1 cellular context compared by ENCODE assay signal in the genomic region with DNA sequence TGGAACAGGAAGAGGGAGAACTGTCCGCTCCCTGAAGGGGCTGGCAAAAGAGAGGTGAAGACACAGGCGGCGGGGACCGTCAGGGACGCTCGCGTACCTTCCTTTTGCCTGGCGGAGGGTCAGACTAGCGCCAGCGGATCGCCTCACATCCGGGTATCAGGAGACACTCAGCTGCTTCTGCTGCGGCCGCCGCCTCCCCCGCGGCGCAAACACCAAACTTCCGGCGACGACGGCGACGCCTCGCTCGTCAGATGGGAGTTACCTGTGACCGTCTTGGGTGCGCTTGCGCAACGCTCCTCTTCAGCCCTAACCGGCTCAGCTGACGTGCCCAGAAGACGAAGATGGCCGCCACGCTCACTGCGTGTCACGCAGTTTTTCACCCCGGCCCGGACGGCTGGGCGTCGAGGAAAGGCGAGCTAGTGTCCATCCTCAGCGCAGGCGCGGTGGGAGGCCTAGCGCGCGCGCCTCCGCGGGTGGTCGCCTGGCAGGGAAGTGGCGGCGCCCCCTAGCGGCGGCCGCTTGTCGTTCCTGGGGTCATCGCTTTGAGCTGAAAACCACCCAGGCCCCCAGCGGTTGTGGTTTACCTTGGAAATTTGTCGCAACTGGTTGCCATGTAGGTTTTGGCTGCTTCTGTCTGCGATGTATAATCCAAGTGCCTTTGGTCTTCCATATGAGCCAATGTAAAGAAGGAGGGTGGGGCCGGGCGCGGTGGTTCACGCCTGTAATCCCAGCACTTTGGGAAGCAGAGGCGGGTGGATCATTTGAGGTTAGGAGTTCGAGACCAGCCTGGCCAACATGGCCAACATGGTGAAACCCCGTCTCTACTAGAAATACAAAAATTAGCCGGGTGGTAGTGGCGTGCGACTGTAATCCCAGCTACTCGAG.
TF ChIP-seq lines count a peak whose summit lies in the region.

A gene with protein sequence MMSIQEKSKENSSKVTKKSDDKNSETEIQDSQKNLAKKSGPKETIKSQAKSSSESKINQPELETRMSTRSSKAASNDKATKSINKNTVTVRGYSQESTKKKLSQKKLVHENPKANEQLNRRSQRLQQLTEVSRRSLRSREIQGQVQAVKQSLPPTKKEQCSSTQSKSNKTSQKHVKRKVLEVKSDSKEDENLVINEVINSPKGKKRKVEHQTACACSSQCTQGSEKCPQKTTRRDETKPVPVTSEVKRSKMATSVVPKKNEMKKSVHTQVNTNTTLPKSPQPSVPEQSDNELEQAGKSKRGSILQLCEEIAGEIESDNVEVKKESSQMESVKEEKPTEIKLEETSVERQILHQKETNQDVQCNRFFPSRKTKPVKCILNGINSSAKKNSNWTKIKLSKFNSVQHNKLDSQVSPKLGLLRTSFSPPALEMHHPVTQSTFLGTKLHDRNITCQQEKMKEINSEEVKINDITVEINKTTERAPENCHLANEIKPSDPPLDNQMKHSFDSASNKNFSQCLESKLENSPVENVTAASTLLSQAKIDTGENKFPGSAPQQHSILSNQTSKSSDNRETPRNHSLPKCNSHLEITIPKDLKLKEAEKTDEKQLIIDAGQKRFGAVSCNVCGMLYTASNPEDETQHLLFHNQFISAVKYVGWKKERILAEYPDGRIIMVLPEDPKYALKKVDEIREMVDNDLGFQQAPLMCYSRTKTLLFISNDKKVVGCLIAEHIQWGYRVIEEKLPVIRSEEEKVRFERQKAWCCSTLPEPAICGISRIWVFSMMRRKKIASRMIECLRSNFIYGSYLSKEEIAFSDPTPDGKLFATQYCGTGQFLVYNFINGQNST (minus strand): TSS at position 179 of the 885 bp plus-strand sequence. CDS start 25,861 bp downstream, outside the sequence.

TF ChIP-seq in K562, 482 proteins besides CTCF, POLR2A, EP300 and RAD21 (continued from another document and continues in another):
- TF ChIP-seq, protein P1, sequence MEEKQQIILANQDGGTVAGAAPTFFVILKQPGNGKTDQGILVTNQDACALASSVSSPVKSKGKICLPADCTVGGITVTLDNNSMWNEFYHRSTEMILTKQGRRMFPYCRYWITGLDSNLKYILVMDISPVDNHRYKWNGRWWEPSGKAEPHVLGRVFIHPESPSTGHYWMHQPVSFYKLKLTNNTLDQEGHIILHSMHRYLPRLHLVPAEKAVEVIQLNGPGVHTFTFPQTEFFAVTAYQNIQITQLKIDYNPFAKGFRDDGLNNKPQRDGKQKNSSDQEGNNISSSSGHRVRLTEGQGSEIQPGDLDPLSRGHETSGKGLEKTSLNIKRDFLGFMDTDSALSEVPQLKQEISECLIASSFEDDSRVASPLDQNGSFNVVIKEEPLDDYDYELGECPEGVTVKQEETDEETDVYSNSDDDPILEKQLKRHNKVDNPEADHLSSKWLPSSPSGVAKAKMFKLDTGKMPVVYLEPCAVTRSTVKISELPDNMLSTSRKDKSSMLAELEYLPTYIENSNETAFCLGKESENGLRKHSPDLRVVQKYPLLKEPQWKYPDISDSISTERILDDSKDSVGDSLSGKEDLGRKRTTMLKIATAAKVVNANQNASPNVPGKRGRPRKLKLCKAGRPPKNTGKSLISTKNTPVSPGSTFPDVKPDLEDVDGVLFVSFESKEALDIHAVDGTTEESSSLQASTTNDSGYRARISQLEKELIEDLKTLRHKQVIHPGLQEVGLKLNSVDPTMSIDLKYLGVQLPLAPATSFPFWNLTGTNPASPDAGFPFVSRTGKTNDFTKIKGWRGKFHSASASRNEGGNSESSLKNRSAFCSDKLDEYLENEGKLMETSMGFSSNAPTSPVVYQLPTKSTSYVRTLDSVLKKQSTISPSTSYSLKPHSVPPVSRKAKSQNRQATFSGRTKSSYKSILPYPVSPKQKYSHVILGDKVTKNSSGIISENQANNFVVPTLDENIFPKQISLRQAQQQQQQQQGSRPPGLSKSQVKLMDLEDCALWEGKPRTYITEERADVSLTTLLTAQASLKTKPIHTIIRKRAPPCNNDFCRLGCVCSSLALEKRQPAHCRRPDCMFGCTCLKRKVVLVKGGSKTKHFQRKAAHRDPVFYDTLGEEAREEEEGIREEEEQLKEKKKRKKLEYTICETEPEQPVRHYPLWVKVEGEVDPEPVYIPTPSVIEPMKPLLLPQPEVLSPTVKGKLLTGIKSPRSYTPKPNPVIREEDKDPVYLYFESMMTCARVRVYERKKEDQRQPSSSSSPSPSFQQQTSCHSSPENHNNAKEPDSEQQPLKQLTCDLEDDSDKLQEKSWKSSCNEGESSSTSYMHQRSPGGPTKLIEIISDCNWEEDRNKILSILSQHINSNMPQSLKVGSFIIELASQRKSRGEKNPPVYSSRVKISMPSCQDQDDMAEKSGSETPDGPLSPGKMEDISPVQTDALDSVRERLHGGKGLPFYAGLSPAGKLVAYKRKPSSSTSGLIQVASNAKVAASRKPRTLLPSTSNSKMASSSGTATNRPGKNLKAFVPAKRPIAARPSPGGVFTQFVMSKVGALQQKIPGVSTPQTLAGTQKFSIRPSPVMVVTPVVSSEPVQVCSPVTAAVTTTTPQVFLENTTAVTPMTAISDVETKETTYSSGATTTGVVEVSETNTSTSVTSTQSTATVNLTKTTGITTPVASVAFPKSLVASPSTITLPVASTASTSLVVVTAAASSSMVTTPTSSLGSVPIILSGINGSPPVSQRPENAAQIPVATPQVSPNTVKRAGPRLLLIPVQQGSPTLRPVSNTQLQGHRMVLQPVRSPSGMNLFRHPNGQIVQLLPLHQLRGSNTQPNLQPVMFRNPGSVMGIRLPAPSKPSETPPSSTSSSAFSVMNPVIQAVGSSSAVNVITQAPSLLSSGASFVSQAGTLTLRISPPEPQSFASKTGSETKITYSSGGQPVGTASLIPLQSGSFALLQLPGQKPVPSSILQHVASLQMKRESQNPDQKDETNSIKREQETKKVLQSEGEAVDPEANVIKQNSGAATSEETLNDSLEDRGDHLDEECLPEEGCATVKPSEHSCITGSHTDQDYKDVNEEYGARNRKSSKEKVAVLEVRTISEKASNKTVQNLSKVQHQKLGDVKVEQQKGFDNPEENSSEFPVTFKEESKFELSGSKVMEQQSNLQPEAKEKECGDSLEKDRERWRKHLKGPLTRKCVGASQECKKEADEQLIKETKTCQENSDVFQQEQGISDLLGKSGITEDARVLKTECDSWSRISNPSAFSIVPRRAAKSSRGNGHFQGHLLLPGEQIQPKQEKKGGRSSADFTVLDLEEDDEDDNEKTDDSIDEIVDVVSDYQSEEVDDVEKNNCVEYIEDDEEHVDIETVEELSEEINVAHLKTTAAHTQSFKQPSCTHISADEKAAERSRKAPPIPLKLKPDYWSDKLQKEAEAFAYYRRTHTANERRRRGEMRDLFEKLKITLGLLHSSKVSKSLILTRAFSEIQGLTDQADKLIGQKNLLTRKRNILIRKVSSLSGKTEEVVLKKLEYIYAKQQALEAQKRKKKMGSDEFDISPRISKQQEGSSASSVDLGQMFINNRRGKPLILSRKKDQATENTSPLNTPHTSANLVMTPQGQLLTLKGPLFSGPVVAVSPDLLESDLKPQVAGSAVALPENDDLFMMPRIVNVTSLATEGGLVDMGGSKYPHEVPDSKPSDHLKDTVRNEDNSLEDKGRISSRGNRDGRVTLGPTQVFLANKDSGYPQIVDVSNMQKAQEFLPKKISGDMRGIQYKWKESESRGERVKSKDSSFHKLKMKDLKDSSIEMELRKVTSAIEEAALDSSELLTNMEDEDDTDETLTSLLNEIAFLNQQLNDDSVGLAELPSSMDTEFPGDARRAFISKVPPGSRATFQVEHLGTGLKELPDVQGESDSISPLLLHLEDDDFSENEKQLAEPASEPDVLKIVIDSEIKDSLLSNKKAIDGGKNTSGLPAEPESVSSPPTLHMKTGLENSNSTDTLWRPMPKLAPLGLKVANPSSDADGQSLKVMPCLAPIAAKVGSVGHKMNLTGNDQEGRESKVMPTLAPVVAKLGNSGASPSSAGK (IDR thresholded peaks at IDR 0.05), result peak; percentile 92
- peak; percentile 83 to 87 for TF ChIP-seq E2F6 (IDR thresholded peaks at IDR 0.05; ENCODE audit: borderline replicate concordance in 1 of 2, extremely low read depth in 1 of 2, insufficient read depth in 1 of 2, insufficient read length in 1 of 2, low read depth in 1 of 2, low read length in 1 of 2, poor library complexity in 1 of 2, severe bottlenecking in 1 of 2)
- no peak for TF ChIP-seq NCOA2 (IDR thresholded peaks at IDR 0.05; ENCODE audit: partially characterized antibody in 2 of 2)
- peak; percentile 52; the same call in 1 of the 2 replicates for TF ChIP-seq ZNF239 (CRISPR knock-in tag; IDR thresholded peaks at IDR 0.05)
- no peak for TF ChIP-seq CSDE1 (IDR thresholded peaks at IDR 0.05)
- TF ChIP-seq HIVEP1 (CRISPR knock-in tag; IDR thresholded peaks at IDR 0.05), result no peak
- peak; percentile 99 for TF ChIP-seq NRF1 (conservative IDR thresholded peaks at IDR 0.05 in 1 of 2, IDR thresholded peaks at IDR 0.05 in 1 of 2)
- no peak for TF ChIP-seq ZNF830 (CRISPR knock-in tag; IDR thresholded peaks at IDR 0.05)
- TF ChIP-seq, protein P2, sequence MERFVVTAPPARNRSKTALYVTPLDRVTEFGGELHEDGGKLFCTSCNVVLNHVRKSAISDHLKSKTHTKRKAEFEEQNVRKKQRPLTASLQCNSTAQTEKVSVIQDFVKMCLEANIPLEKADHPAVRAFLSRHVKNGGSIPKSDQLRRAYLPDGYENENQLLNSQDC (CRISPR knock-in tag; IDR thresholded peaks at IDR 0.05), result no peak
- no peak for TF ChIP-seq RBM25 (IDR thresholded peaks at IDR 0.05; ENCODE audit: low read depth, low read length, severe bottlenecking)
- no peak for TF ChIP-seq THRAP3 (IDR thresholded peaks at IDR 0.05; ENCODE audit: borderline replicate concordance)
- TF ChIP-seq THRB (CRISPR knock-in tag; conservative IDR thresholded peaks at IDR 0.05), result no peak
- TF ChIP-seq, protein P3, sequence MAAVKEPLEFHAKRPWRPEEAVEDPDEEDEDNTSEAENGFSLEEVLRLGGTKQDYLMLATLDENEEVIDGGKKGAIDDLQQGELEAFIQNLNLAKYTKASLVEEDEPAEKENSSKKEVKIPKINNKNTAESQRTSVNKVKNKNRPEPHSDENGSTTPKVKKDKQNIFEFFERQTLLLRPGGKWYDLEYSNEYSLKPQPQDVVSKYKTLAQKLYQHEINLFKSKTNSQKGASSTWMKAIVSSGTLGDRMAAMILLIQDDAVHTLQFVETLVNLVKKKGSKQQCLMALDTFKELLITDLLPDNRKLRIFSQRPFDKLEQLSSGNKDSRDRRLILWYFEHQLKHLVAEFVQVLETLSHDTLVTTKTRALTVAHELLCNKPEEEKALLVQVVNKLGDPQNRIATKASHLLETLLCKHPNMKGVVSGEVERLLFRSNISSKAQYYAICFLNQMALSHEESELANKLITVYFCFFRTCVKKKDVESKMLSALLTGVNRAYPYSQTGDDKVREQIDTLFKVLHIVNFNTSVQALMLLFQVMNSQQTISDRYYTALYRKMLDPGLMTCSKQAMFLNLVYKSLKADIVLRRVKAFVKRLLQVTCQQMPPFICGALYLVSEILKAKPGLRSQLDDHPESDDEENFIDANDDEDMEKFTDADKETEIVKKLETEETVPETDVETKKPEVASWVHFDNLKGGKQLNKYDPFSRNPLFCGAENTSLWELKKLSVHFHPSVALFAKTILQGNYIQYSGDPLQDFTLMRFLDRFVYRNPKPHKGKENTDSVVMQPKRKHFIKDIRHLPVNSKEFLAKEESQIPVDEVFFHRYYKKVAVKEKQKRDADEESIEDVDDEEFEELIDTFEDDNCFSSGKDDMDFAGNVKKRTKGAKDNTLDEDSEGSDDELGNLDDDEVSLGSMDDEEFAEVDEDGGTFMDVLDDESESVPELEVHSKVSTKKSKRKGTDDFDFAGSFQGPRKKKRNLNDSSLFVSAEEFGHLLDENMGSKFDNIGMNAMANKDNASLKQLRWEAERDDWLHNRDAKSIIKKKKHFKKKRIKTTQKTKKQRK (IDR thresholded peaks at IDR 0.05; ENCODE audit: borderline replicate concordance, low read depth, low read length), result no peak
- TF ChIP-seq NFIX (CRISPR knock-in tag; IDR thresholded peaks at IDR 0.05; ENCODE audit: low read depth), result no peak
- TF ChIP-seq TBP (optimal IDR thresholded peaks at IDR 0.05; ENCODE audit: low read depth, low read length), result peak; percentile 59
- TF ChIP-seq TRIM25 (IDR thresholded peaks at IDR 0.05; ENCODE audit: borderline replicate concordance), result no peak
- no peak for TF ChIP-seq PHB2 (IDR thresholded peaks at IDR 0.05; ENCODE audit: low read depth)
- TF ChIP-seq SMARCB1 (IDR thresholded peaks at IDR 0.05; ENCODE audit: insufficient read length, low read depth), result no peak
- no peak for TF ChIP-seq ZNF444 (CRISPR knock-in tag; IDR thresholded peaks at IDR 0.05)
- TF ChIP-seq ZNF699 (CRISPR knock-in tag; IDR thresholded peaks at IDR 0.05; ENCODE audit: insufficient replicate concordance), result no peak
- no peak for TF ChIP-seq ZNF3 (CRISPR knock-in tag; IDR thresholded peaks at IDR 0.05)
- TF ChIP-seq ZZZ3 (IDR thresholded peaks at IDR 0.05), result no peak
- TF ChIP-seq NR2F6 (CRISPR knock-in tag; IDR thresholded peaks at IDR 0.05), result no peak
- peak in 1 of 2 experiments; percentile 53; a peak in 2 of 4 replicates for TF ChIP-seq RCOR1 (IDR thresholded peaks at IDR 0.05; ENCODE audit: borderline replicate concordance in 1 of 2, low read depth in 2 of 2, low read length in 2 of 2)
- no peak; a peak in 1 of 4 replicates for TF ChIP-seq ETV6 (IDR thresholded peaks at IDR 0.05; ENCODE audit: borderline replicate concordance in 1 of 2, low read depth in 2 of 2, low read length in 1 of 2)
- TF ChIP-seq ETV6 (CRISPR knock-in tag; IDR thresholded peaks at IDR 0.05; ENCODE audit: borderline replicate concordance), result no peak
- no peak for TF ChIP-seq RBM17 (IDR thresholded peaks at IDR 0.05; ENCODE audit: borderline replicate concordance, low read depth, low read length)
- TF ChIP-seq SAFB (IDR thresholded peaks at IDR 0.05; ENCODE audit: borderline replicate concordance, low read depth, low read length), result 0 out of 2 replicates have a peak, but pooled peaks have one; percentile 16
- TF ChIP-seq ZNF75A (CRISPR knock-in tag; IDR thresholded peaks at IDR 0.05), result no peak
- no peak for TF ChIP-seq BRCA1 (IDR thresholded peaks at IDR 0.05)
- no peak for TF ChIP-seq BRCA1 (CRISPR knock-in tag; IDR thresholded peaks at IDR 0.05)
